Comparison of ENCODE assay signal across 35 cellular contexts in genomic region chr3:193756536-193756935, GRCh38.
A peak's percentile ranks its signal among the peaks of the same experiment; 100 is the strongest.
DNase-seq lines count a peak whose midpoint lies in the region; ATAC-seq, FAIRE-seq and TF ChIP-seq lines count a peak whose summit lies in the region.
"Had no signal": no experiment of that assay in that cellular context is flagged by ENCODE, and none has a peak within 500 bp of the region (broad histone marks: within the 10 kb centered on the region; RNA-seq: fewer than 3 reads in every experiment).

No MANE protein-coding gene starts in this region.

- TF ChIP-seq CTCF in HEK293 (tag by site-specific recombination; IDR thresholded peaks at IDR 0.05) = no peak
- TF ChIP-seq CTCF in kidney (IDR thresholded peaks at IDR 0.05; ENCODE audit: borderline replicate concordance, extremely low read depth, insufficient read depth) = no peak

- CTCF ChIA-PET in HEK293 (lab: Yijun Ruan, JAX) = interaction anchor here (0.5 to 1.0 kb wide), 3 partner anchors 54 to 655 kb away, joined by 3 to 4 read pairs (median 3); no protein-coding TSS in a partner anchor

- intact Hi-C loops in kidney (cut with DNase I) (no loop called here), posterior cingulate gyrus (cut with DNase I) (no loop called here)

- no peak for ATAC-seq in HG02840 (IDR thresholded peaks at IDR 0.05; ENCODE audit: low FRiP score, unreplicated experiment)
- ATAC-seq: A549; CD8-positive, alpha-beta T cell had no signal

- H3K9me3 ChIP-seq in HEK293 (ENCODE audit: control insufficient read depth, insufficient read depth, low read depth, low read length) = no peaks in the 10 kb centered on the region
- H3K9me3 ChIP-seq in kidney (ENCODE audit: control insufficient read depth in 1 of 2, low read length in 2 of 2) = no peaks in the 10 kb centered on the region
- H3K9me3 ChIP-seq in small intestine (ENCODE audit: control insufficient read depth, low read depth) = peaks cover 1% of the 10 kb centered on the region
- H3K9me3 ChIP-seq: BE2C had no signal

- H3K4me3 ChIP-seq in HEK293 (ENCODE audit: low read depth, low read length) (no peak overlapping the region), kidney (ENCODE audit: low read length in 2 of 2) (no peak overlapping the region), small intestine (ENCODE audit: low read depth in 1 of 2, low read length in 2 of 2) (no peak overlapping the region)
- H3K4me3 ChIP-seq: A549; BLaER1; BLaER1 treated with 17β-estradiol and CSF1 and Interleukin-3, amounts not matched to agents 10 nM and 100 nM had no signal

- H3K27ac ChIP-seq in HEK293 (ENCODE audit: extremely low read depth, low read depth, low read length) (no peak overlapping the region), kidney (ENCODE audit: low read depth in 2 of 2, low read length in 2 of 2) (no peak overlapping the region), small intestine (ENCODE audit: low read depth in 1 of 2, low read length in 1 of 2) (no peak overlapping the region)
- H3K27ac ChIP-seq: 22Rv1; A549; BLaER1; BLaER1 treated with 17β-estradiol and CSF1 and Interleukin-3, amounts not matched to agents 10 nM and 100 nM; C4-2B had no signal

- peak; percentile 89 for FAIRE-seq in islet of Langerhans (lab: Jason Lieb, UNC)
- FAIRE-seq in kidney (lab: Jason Lieb, UNC) = peak; percentile 44
- FAIRE-seq in small intestine (lab: Jason Lieb, UNC) = peak; percentile 15
- FAIRE-seq: A204.1, A549, D721Med had no signal

- POLR2A ChIA-PET in HEK293 (lab: Yijun Ruan, JAX) = no interaction called here

- no peak overlapping the region for H3K9ac ChIP-seq in kidney (ENCODE audit: low read length in 2 of 2)
- H3K9ac ChIP-seq: BLaER1; BLaER1 treated with 17β-estradiol and CSF1 and Interleukin-3, amounts not matched to agents 10 nM and 100 nM had no signal

- no peaks in the 10 kb centered on the region for H3K27me3 ChIP-seq in small intestine (ENCODE audit: control insufficient read depth in 2 of 2, insufficient read depth in 2 of 2, low read length in 2 of 2)
- H3K27me3 ChIP-seq: BE2C; BLaER1; BLaER1 treated with 17β-estradiol and CSF1 and Interleukin-3, amounts not matched to agents 10 nM and 100 nM had no signal

- H3K4me1 ChIP-seq in HEK293 (ENCODE audit: control insufficient read depth, insufficient read depth, low read length) (no peaks in the 10 kb centered on the region), kidney (ENCODE audit: control insufficient read depth in 1 of 2, insufficient read depth in 1 of 2, low read depth in 1 of 2, low read length in 2 of 2) (no peaks in the 10 kb centered on the region), small intestine (ENCODE audit: control insufficient read depth in 2 of 2, insufficient read depth in 1 of 2, low read depth in 1 of 2, low read length in 1 of 2) (no peaks in the 10 kb centered on the region)
- H3K4me1 ChIP-seq: A549; BE2C; BLaER1; BLaER1 treated with 17β-estradiol and CSF1 and Interleukin-3, amounts not matched to agents 10 nM and 100 nM; Caco-2 had no signal

- 96 to 100% (median 99%) methylated on average over 1 of the region's 1 CpG for WGBS in small intestine, 3 donors

- DNase-seq in kidney (no peak), small intestine (no peak), posterior cingulate gyrus (no peak), DMS53 treated with DMSO at 0.1 percent for 48 hours (lab: John Stamatoyannopoulos, UW; ENCODE audit: unreplicated experiment) (no peak)
- no peak for DNase-seq in stimulated activated CD8-positive, alpha-beta memory T cell treated with anti-CD3 and anti-CD28 coated beads, Interleukin-4, amount 100 ng/mL, for 48 hours
- DNase-seq: 8988T; ACHN; AML-193; BE2C; C1 segment of cervical spinal cord; Caco-2; Calu3; CD4-positive, alpha-beta memory T cell; CD4-positive, alpha-beta T cell; CD4-positive, CD25-positive, alpha-beta regulatory T cell; CD8-positive, alpha-beta memory T cell; CD8-positive, alpha-beta T cell; COR-L47; DMS 273 treated with DMSO at 0.1 percent for 48 hours; DMS153; DMS53; DMS79; DMS79 treated with DMSO at 0.1 percent for 48 hours; DND-41; EL had no signal

- H3K36me3 ChIP-seq in HEK293 (ENCODE audit: control insufficient read depth in 2 of 2, insufficient read depth in 1 of 2, low read length in 2 of 2) (no peaks in the 10 kb centered on the region), kidney (ENCODE audit: control insufficient read depth in 1 of 2, insufficient read depth in 2 of 2, low read length in 2 of 2) (no peaks in the 10 kb centered on the region), small intestine (ENCODE audit: control insufficient read depth in 2 of 2, insufficient read depth in 2 of 2, low read length in 2 of 2) (no peaks in the 10 kb centered on the region)
- H3K36me3 ChIP-seq: BE2C; BLaER1; BLaER1 treated with 17β-estradiol and CSF1 and Interleukin-3, amounts not matched to agents 10 nM and 100 nM had no signal

TF ChIP-seq in HEK293, 187 proteins besides CTCF, POLR2A, EP300 and RAD21:
- TF ChIP-seq ZNF2 (tag by site-specific recombination; IDR thresholded peaks at IDR 0.05) (no peak), SETDB1 (IDR thresholded peaks at IDR 0.05; ENCODE audit: insufficient read length, low read length) (peak; percentile 98), TRIM28 (IDR thresholded peaks at IDR 0.05; ENCODE audit: borderline replicate concordance, low read length) (peak; percentile 39; the same call in 1 of the 2 replicates), ZNF548 (tag by site-specific recombination; IDR thresholded peaks at IDR 0.05) (no peak)
